8 cellular contexts compared by ENCODE assay signal in genomic region chr12:62933220-62933870, GRCh38. TPM values are rescaled to one million over a fixed set of nuclear protein-coding genes. Genes with fewer than 3 reads are reported as not detected.
DNase-seq lines count a peak whose midpoint lies in the region; ATAC-seq and TF ChIP-seq lines count a peak whose summit lies in the region.

No MANE protein-coding gene starts in this region.

- H3K36me3 Mint-ChIP-seq in Caco-2 (ENCODE audit: insufficient read depth, unreplicated experiment) (peaks cover 43% of the 10 kb centered on the region), progenitor cell of endocrine pancreas (ENCODE audit: insufficient read depth) (no peaks in the 10 kb centered on the region)

- CTCF ChIA-PET in Caco-2 (lab: Charles Lee) = interaction anchor here (0.5 to 1.6 kb wide), 3 partner anchors 24 to 136 kb away, joined by 3 to 9 read pairs (median 8); no protein-coding TSS in a partner anchor

- BruUV-seq in Caco-2 (replicated peaks; lab: Mats Ljungman, UMichigan) = TSS peak; percentile 36

- H3K4me1 Mint-ChIP-seq in Caco-2 (ENCODE audit: low read depth, unreplicated experiment) = peaks cover 27% of the 10 kb centered on the region
- peaks cover 24% of the 10 kb centered on the region for H3K4me1 Mint-ChIP-seq in progenitor cell of endocrine pancreas (ENCODE audit: low read depth)

- no peaks in the 10 kb centered on the region for H3K9me3 ChIP-seq in Caco-2
- H3K9me3 ChIP-seq in MG63 = no peaks in the 10 kb centered on the region
- H3K9me3 ChIP-seq in adrenal gland (replicated peaks in 1 of 3) = no peaks in the 10 kb centered on the region

- intact Hi-C loops in Caco-2 (cut with micrococcal nuclease; ENCODE audit: unreplicated experiment) (loop anchor here (1.0 to 5.0 kb wide), 3 partner anchors 91 to 136 kb away; no protein-coding TSS in a partner anchor), adrenal gland (cut with DNase I) (loop anchor here in 1 of 2 donors (10.0 kb wide), 1 partner anchor 119 kb away; no protein-coding TSS in a partner anchor)

- no peak for ATAC-seq in GM19467 (IDR thresholded peaks at IDR 0.05; ENCODE audit: unreplicated experiment)
- ATAC-seq in HG03521 (IDR thresholded peaks at IDR 0.05; ENCODE audit: unreplicated experiment) = no peak

- H3K9me3 Mint-ChIP-seq in Caco-2 (ENCODE audit: unreplicated experiment) (no peaks in the 10 kb centered on the region), progenitor cell of endocrine pancreas (ENCODE audit: low read depth) (no peaks in the 10 kb centered on the region)

- TF ChIP-seq POLR2A in adrenal gland (IDR thresholded peaks at IDR 0.05) = no peak

- H3K4me3 ChIP-seq in Caco-2 (ENCODE audit: low read depth, low read length) (peak overlapping the region; percentile 96), MG63 (peak overlapping the region; percentile 67), adrenal gland (peak overlapping the region in 3 of 4 donors; percentile 13 to 92 (median 91))

- H3K36me3 ChIP-seq in Caco-2 (ENCODE audit: control insufficient read depth, insufficient read depth, low read length) = no peaks in the 10 kb centered on the region
- H3K36me3 ChIP-seq in MG63 = no peaks in the 10 kb centered on the region
- no peaks in the 10 kb centered on the region for H3K36me3 ChIP-seq in adrenal gland (replicated peaks in 1 of 2)

- TF ChIP-seq CTCF in Caco-2 (IDR thresholded peaks at IDR 0.05; ENCODE audit: insufficient read depth in 1 of 2, low read depth in 1 of 2, low read length in 1 of 2, severe bottlenecking in 1 of 2, unreplicated experiment in 1 of 2) = no peak
- no peak for TF ChIP-seq CTCF in adrenal gland (IDR thresholded peaks at IDR 0.05)
- TF ChIP-seq CTCF in progenitor cell of endocrine pancreas (IDR thresholded peaks at IDR 0.05; ENCODE audit: unreplicated experiment) = no peak

- no peaks in the 10 kb centered on the region for H3K27me3 ChIP-seq in Caco-2 (replicated peaks; ENCODE audit: control insufficient read depth, insufficient read depth, low read length)
- H3K27me3 ChIP-seq in MG63 = no peaks in the 10 kb centered on the region
- H3K27me3 ChIP-seq in adrenal gland = no peaks in the 10 kb centered on the region

- POLR2A ChIA-PET in Caco-2 (lab: Charles Lee) = interaction anchor here (1.0 kb wide), 1 partner anchor 67 kb away, joined by 3 read pairs; no protein-coding TSS in a partner anchor

- H3K4me1 ChIP-seq in Caco-2 = peaks cover 42% of the 10 kb centered on the region
- peaks cover 7 to 12% of the 10 kb centered on the region in 2 donors for H3K4me1 ChIP-seq in adrenal gland (replicated peaks in 1 of 2)

- DNase-seq in Caco-2 (peak; percentile 74), MG63 (no peak), adrenal gland (peak in 4 of 7 donors; percentile 17 to 60 (median 22)), hippocampal formation (lab: John Stamatoyannopoulos, UW) (peak; percentile 77 to 78), progenitor cell of endocrine pancreas (ENCODE audit: low spot score, unreplicated experiment) (peak; percentile 14)
- DNase-seq in activated effector memory CD4-positive, alpha-beta T cell treated with anti-CD3 and anti-CD28 coated beads, Interleukin-2, amount 50 U/mL, for 16 hours = no peak

- WGBS in adrenal gland, 4 donors = 1 to 2% (median 1%) methylated on average over 15 to 22 of the region's 22 CpGs

- H3K4me3 Mint-ChIP-seq in Caco-2 (ENCODE audit: unreplicated experiment) (peak overlapping the region; percentile 77), progenitor cell of endocrine pancreas (ENCODE audit: low read depth) (peak overlapping the region; percentile 96)

- H3K27ac Mint-ChIP-seq in Caco-2 (ENCODE audit: unreplicated experiment) (peak overlapping the region; percentile 33), progenitor cell of endocrine pancreas (peak overlapping the region; percentile 96)

- H3K27ac ChIP-seq in adrenal gland = no peak overlapping the region

- H3K27me3 Mint-ChIP-seq in Caco-2 (ENCODE audit: insufficient read depth, unreplicated experiment) (no peaks in the 10 kb centered on the region), progenitor cell of endocrine pancreas (peaks cover 3% of the 10 kb centered on the region)

RNA-seq across cellular contexts. Expression of gene PPM1H, which starts 1.6 kb away (rescaled TPM):
- total RNA-seq in Caco-2 (2022) (145 and 151 TPM in 2 replicates), adrenal gland (1 to 10 TPM; 1.9 to 5.5 (median 3.1) TPM), progenitor cell of endocrine pancreas (24.9 and 25.4 TPM in 2 replicates)
- total RNA-seq in MG63 (2014; rRNA removed; shearing (Covaris generic); ENCODE audit: low replicate concordance) = 3.6 and 4.0 TPM in 2 replicates
- 1 to 10 TPM in 1 of 3 donors, under 1 TPM in 2; 0.81 to 1.8 (median 0.97) TPM for polyA plus RNA-seq in adrenal gland

Comparison
In these comparisons a context has a peak if more than half of its experiments do, and no peak if none do; other contexts are left out.
1. DNase-seq: peak in Caco-2 (2 of 2), adrenal gland (4 of 7), hippocampal formation (2 of 2) and progenitor cell of endocrine pancreas (single experiment); none in MG63 (single experiment) and activated effector memory CD4-positive, alpha-beta T cell treated with anti-CD3 and anti-CD28 coated beads, Interleukin-2, amount 50 U/mL, for 16 hours (single experiment).
2. Peak in every context shown above with its lines, with median percentiles within 50 percentile points of each other: H3K4me3 ChIP-seq.